In genomic region chr18:1052301-1052700, GRCh38 we compare ENCODE assay signal across 34 cellular contexts.
"Had no signal": no experiment of that assay in that cellular context is flagged by ENCODE, and none has a peak within 500 bp of the region (broad histone marks: within the 10 kb centered on the region; RNA-seq: fewer than 3 reads in every experiment).

No MANE protein-coding gene starts in this region.

- H3K4me1 Mint-ChIP-seq: activated CD4-positive, alpha-beta memory T cell treated with anti-CD3 and anti-CD28 coated beads, Interleukin-2, amount 10 ng/mL, durations not matched to agents 7 days and 5 days; activated CD4-positive, alpha-beta T cell treated with anti-CD3 and anti-CD28 coated beads for 36 hours; activated CD4-positive, alpha-beta T cell treated with anti-CD3 and anti-CD28 coated beads, Interleukin-2, amount 10 ng/mL, durations not matched to agents 7 days and 5 days; activated CD8-positive, alpha-beta memory T cell treated with anti-CD3 and anti-CD28 coated beads, Interleukin-2, amount 10 ng/mL, durations not matched to agents 7 days and 5 days; activated naive CD4-positive, alpha-beta T cell treated with anti-CD3 and anti-CD28 coated beads, Interleukin-2, amount 10 ng/mL, durations not matched to agents 7 days and 5 days; activated naive CD4-positive, alpha-beta T cell treated with anti-CD3 and anti-CD28 coated beads, Interleukin-2, amount 50 U/mL, for 24 hours had no signal

- ATAC-seq: activated CD4-positive, alpha-beta T cell treated with anti-CD3 and anti-CD28 coated beads for 36 hours; activated CD4-positive, CD25-positive, alpha-beta regulatory T cell treated with anti-CD3 and anti-CD28 coated beads, Interleukin-2, amount 50 U/mL, for 24 hours; activated CD8-positive, alpha-beta memory T cell treated with anti-CD3 and anti-CD28 coated beads, Interleukin-2, amount 10 ng/mL, durations not matched to agents 7 days and 5 days; activated CD8-positive, alpha-beta T cell treated with anti-CD3 and anti-CD28 coated beads, Interleukin-2, amount 10 ng/mL, durations not matched to agents 7 days and 5 days; body of pancreas; WTC11 had no signal

- H3K36me3 Mint-ChIP-seq: activated CD8-positive, alpha-beta memory T cell treated with anti-CD3 and anti-CD28 coated beads, Interleukin-2, amount 10 ng/mL, durations not matched to agents 7 days and 5 days; activated naive CD4-positive, alpha-beta T cell treated with anti-CD3 and anti-CD28 coated beads, Interleukin-2, amount 10 ng/mL, durations not matched to agents 7 days and 5 days; activated naive CD4-positive, alpha-beta T cell treated with anti-CD3 and anti-CD28 coated beads, Interleukin-2, amount 50 U/mL, for 24 hours; activated naive CD8-positive, alpha-beta T cell had no signal

- H3K4me3 Mint-ChIP-seq: activated CD4-positive, alpha-beta memory T cell treated with anti-CD3 and anti-CD28 coated beads, Interleukin-2, amount 10 ng/mL, durations not matched to agents 7 days and 5 days; activated CD4-positive, alpha-beta T cell treated with anti-CD3 and anti-CD28 coated beads for 36 hours; activated CD4-positive, alpha-beta T cell treated with anti-CD3 and anti-CD28 coated beads, Interleukin-2, amount 10 ng/mL, durations not matched to agents 7 days and 5 days; activated CD8-positive, alpha-beta memory T cell treated with anti-CD3 and anti-CD28 coated beads, Interleukin-2, amount 10 ng/mL, durations not matched to agents 7 days and 5 days; activated CD8-positive, alpha-beta T cell treated with anti-CD3 and anti-CD28 coated beads, Interleukin-2, amount 10 ng/mL, durations not matched to agents 7 days and 5 days; activated naive CD4-positive, alpha-beta T cell treated with anti-CD3 and anti-CD28 coated beads, Interleukin-2, amount 10 ng/mL, durations not matched to agents 7 days and 5 days; activated naive CD4-positive, alpha-beta T cell treated with anti-CD3 and anti-CD28 coated beads, Interleukin-2, amount 50 U/mL, for 24 hours; activated naive CD8-positive, alpha-beta T cell; activated T-cell treated with anti-CD3 and anti-CD28 coated beads, Interleukin-2, amount 50 U/mL, for 24 hours; T-helper 1 cell treated with Interleukin-12 subunit alpha and Interleukin-12 subunit beta and Interleukin-4 antibody, amounts not matched to agents 30 μg/mL and 1 μg/mL, for 36 hours; T-helper 2 cell treated with Interferon-gamma antibody and Interleukin-4, amounts not matched to agents 5 μg/mL and 100 μg/mL, for 36 hours; WTC11 had no signal

- H3K9me3 Mint-ChIP-seq: activated naive CD4-positive, alpha-beta T cell treated with anti-CD3 and anti-CD28 coated beads, Interleukin-2, amount 10 ng/mL, durations not matched to agents 7 days and 5 days; activated naive CD4-positive, alpha-beta T cell treated with anti-CD3 and anti-CD28 coated beads, Interleukin-2, amount 50 U/mL, for 24 hours; T-helper 1 cell treated with Interleukin-12 subunit alpha and Interleukin-12 subunit beta and Interleukin-4 antibody, amounts not matched to agents 30 μg/mL and 1 μg/mL, for 36 hours had no signal

- H3K27me3 Mint-ChIP-seq: activated CD4-positive, alpha-beta memory T cell treated with anti-CD3 and anti-CD28 coated beads, Interleukin-2, amount 10 ng/mL, durations not matched to agents 7 days and 5 days; activated CD4-positive, alpha-beta T cell treated with anti-CD3 and anti-CD28 coated beads for 36 hours; activated CD4-positive, alpha-beta T cell treated with anti-CD3 and anti-CD28 coated beads, Interleukin-2, amount 10 ng/mL, durations not matched to agents 7 days and 5 days; activated CD8-positive, alpha-beta memory T cell treated with anti-CD3 and anti-CD28 coated beads, Interleukin-2, amount 10 ng/mL, durations not matched to agents 7 days and 5 days; activated naive CD4-positive, alpha-beta T cell treated with anti-CD3 and anti-CD28 coated beads, Interleukin-2, amount 10 ng/mL, durations not matched to agents 7 days and 5 days; activated naive CD4-positive, alpha-beta T cell treated with anti-CD3 and anti-CD28 coated beads, Interleukin-2, amount 50 U/mL, for 24 hours; activated naive CD8-positive, alpha-beta T cell; activated T-cell treated with anti-CD3 and anti-CD28 coated beads, Interleukin-2, amount 50 U/mL, for 24 hours had no signal

- H3K27ac Mint-ChIP-seq: activated CD4-positive, alpha-beta memory T cell treated with anti-CD3 and anti-CD28 coated beads, Interleukin-2, amount 10 ng/mL, durations not matched to agents 7 days and 5 days; activated CD4-positive, alpha-beta T cell treated with anti-CD3 and anti-CD28 coated beads for 36 hours; activated CD4-positive, alpha-beta T cell treated with anti-CD3 and anti-CD28 coated beads, Interleukin-2, amount 10 ng/mL, durations not matched to agents 7 days and 5 days; activated CD8-positive, alpha-beta memory T cell treated with anti-CD3 and anti-CD28 coated beads, Interleukin-2, amount 10 ng/mL, durations not matched to agents 7 days and 5 days; activated CD8-positive, alpha-beta T cell treated with anti-CD3 and anti-CD28 coated beads, Interleukin-2, amount 10 ng/mL, durations not matched to agents 7 days and 5 days; activated naive CD4-positive, alpha-beta T cell treated with anti-CD3 and anti-CD28 coated beads, Interleukin-2, amount 10 ng/mL, durations not matched to agents 7 days and 5 days; activated naive CD4-positive, alpha-beta T cell treated with anti-CD3 and anti-CD28 coated beads, Interleukin-2, amount 50 U/mL, for 24 hours; activated naive CD8-positive, alpha-beta T cell; activated T-cell treated with anti-CD3 and anti-CD28 coated beads, Interleukin-2, amount 50 U/mL, for 24 hours; activated T-helper 2 cell treated with anti-CD3 and anti-CD28 coated beads, Interferon-gamma antibody, Interleukin-2, Interleukin-4, amounts not matched to agents 10 μg/mL and 5 μg/mL and 100 μg/mL, durations not matched to agents 14 hours and 24 hours and 36 hours; T-helper 1 cell treated with Interleukin-12 subunit alpha and Interleukin-12 subunit beta and Interleukin-4 antibody, amounts not matched to agents 30 μg/mL and 1 μg/mL, for 36 hours; T-helper 2 cell treated with Interferon-gamma antibody and Interleukin-4, amounts not matched to agents 5 μg/mL and 100 μg/mL, for 36 hours; WTC11 had no signal

- DNase-seq: activated CD4-positive, alpha-beta memory T cell treated with anti-CD3 and anti-CD28 coated beads, Interleukin-2, amount 10 ng/mL, durations not matched to agents 7 days and 5 days; activated CD4-positive, alpha-beta T cell treated with anti-CD3 and anti-CD28 coated beads for 1 hour; activated CD4-positive, alpha-beta T cell treated with anti-CD3 and anti-CD28 coated beads for 36 hours; activated CD4-positive, alpha-beta T cell treated with anti-CD3 and anti-CD28 coated beads for 48 hours; activated CD4-positive, alpha-beta T cell treated with anti-CD3 and anti-CD28 coated beads, Interleukin-2, amount 10 ng/mL, durations not matched to agents 7 days and 5 days; activated CD4-positive, alpha-beta T cell treated with anti-CD3 and anti-CD28 coated beads, Interleukin-2, amount 50 U/mL, for 48 hours; activated CD4-positive, CD25-positive, alpha-beta regulatory T cell; activated CD8-positive, alpha-beta memory T cell treated with anti-CD3 and anti-CD28 coated beads for 24 hours; activated CD8-positive, alpha-beta memory T cell treated with anti-CD3 and anti-CD28 coated beads, Interleukin-2, amount 10 ng/mL, durations not matched to agents 7 days and 5 days; activated CD8-positive, alpha-beta memory T cell treated with anti-CD3 and anti-CD28 coated beads, Interleukin-2, amount 50 U/mL, for 48 hours; activated CD8-positive, alpha-beta T cell treated with anti-CD3 and anti-CD28 coated beads, Interleukin-2, amount 10 ng/mL, durations not matched to agents 7 days and 5 days; activated effector memory CD4-positive, alpha-beta T cell treated with Interleukin-2 at 50 U/mL for 16 hours; activated gamma-delta T cell; activated naive CD4-positive, alpha-beta T cell treated with anti-CD3 and anti-CD28 coated beads, Interleukin-2, amount 10 ng/mL, durations not matched to agents 7 days and 5 days; activated naive CD4-positive, alpha-beta T cell treated with Interleukin-2 at 50 U/mL for 16 hours; activated T-cell treated with anti-CD3 and anti-CD28 coated beads, Interleukin-2, amount 50 U/mL, for 24 hours; activated T-cell treated with anti-CD3 and anti-CD28 coated beads, Interleukin-2, amount 50 U/mL, for 48 hours; adrenal gland; amniotic stem cell; aorta; body of pancreas; brain microvascular endothelial cell; central memory CD4-positive, alpha-beta T cell; T-helper 1 cell; T-helper 2 cell; T-helper 9 cell; WERI-Rb-1 had no signal
